Comparison of ENCODE assay signal across 8 cellular contexts in genomic region chr16:2673066-2673999, GRCh38. TPM values are rescaled to one million over a fixed set of nuclear protein-coding genes. Genes with fewer than 3 reads are reported as not detected.
A peak's percentile ranks its signal among the peaks of the same experiment; 100 is the strongest.
DNase-seq lines count a peak whose midpoint lies in the region; ATAC-seq, FAIRE-seq and TF ChIP-seq lines count a peak whose summit lies in the region.

No MANE protein-coding gene starts in this region.

- peaks cover 30% of the 10 kb centered on the region for H3K4me1 Mint-ChIP-seq in activated T-helper 2 cell treated with anti-CD3 and anti-CD28 coated beads, Interferon-gamma antibody, Interleukin-2, Interleukin-4, amounts not matched to agents 10 μg/mL and 5 μg/mL and 100 μg/mL, durations not matched to agents 14 hours and 24 hours and 36 hours (ENCODE audit: low read depth)
- H3K4me1 Mint-ChIP-seq in nephron: peaks cover 26% of the 10 kb centered on the region

- no peaks in the 10 kb centered on the region for H3K9me3 Mint-ChIP-seq in activated T-helper 2 cell treated with anti-CD3 and anti-CD28 coated beads, Interferon-gamma antibody, Interleukin-2, Interleukin-4, amounts not matched to agents 10 μg/mL and 5 μg/mL and 100 μg/mL, durations not matched to agents 14 hours and 24 hours and 36 hours
- no peaks in the 10 kb centered on the region for H3K9me3 Mint-ChIP-seq in nephron

- ATAC-seq in stimulated activated naive CD8-positive, alpha-beta T cell treated with anti-CD3 and anti-CD28 coated beads, Interleukin-15, Interleukin-2, amounts not matched to agents 100 U/mL and 50 U/mL, for 24 hours: peak; percentile 97

- H3K4me3 Mint-ChIP-seq in activated T-helper 2 cell treated with anti-CD3 and anti-CD28 coated beads, Interferon-gamma antibody, Interleukin-2, Interleukin-4, amounts not matched to agents 10 μg/mL and 5 μg/mL and 100 μg/mL, durations not matched to agents 14 hours and 24 hours and 36 hours (ENCODE audit: low read depth): peak overlapping the region; percentile 82
- peak overlapping the region; percentile 78 to 88 (median 83) for H3K4me3 Mint-ChIP-seq in nephron

- H3K27me3 Mint-ChIP-seq in activated T-helper 2 cell treated with anti-CD3 and anti-CD28 coated beads, Interferon-gamma antibody, Interleukin-2, Interleukin-4, amounts not matched to agents 10 μg/mL and 5 μg/mL and 100 μg/mL, durations not matched to agents 14 hours and 24 hours and 36 hours (ENCODE audit: low read depth): no peaks in the 10 kb centered on the region
- H3K27me3 Mint-ChIP-seq in nephron (ENCODE audit: low read depth): no peaks in the 10 kb centered on the region

- H3K27ac Mint-ChIP-seq in activated T-helper 2 cell treated with anti-CD3 and anti-CD28 coated beads, Interferon-gamma antibody, Interleukin-2, Interleukin-4, amounts not matched to agents 10 μg/mL and 5 μg/mL and 100 μg/mL, durations not matched to agents 14 hours and 24 hours and 36 hours: peak overlapping the region; percentile 71
- H3K27ac Mint-ChIP-seq in nephron: peak overlapping the region in 1 of 3 experiments; percentile 46

- peaks cover 41% of the 10 kb centered on the region for H3K36me3 Mint-ChIP-seq in activated T-helper 2 cell treated with anti-CD3 and anti-CD28 coated beads, Interferon-gamma antibody, Interleukin-2, Interleukin-4, amounts not matched to agents 10 μg/mL and 5 μg/mL and 100 μg/mL, durations not matched to agents 14 hours and 24 hours and 36 hours (ENCODE audit: low read depth)
- H3K36me3 Mint-ChIP-seq in nephron (ENCODE audit: low read depth): peaks cover 13% of the 10 kb centered on the region

- DNase-seq in EH (ENCODE audit: low read depth) (peak; percentile 95), H54 (ENCODE audit: insufficient read length, low spot score) (peak; percentile 84), LoVo (ENCODE audit: low spot score) (peak; percentile 93), RPMI8226 (peak; percentile 98), fibroblast of peridontal ligament (ENCODE audit: extremely low read depth) (peak; percentile 83)
- DNase-seq in activated T-helper 2 cell treated with anti-CD3 and anti-CD28 coated beads, Interferon-gamma antibody, Interleukin-2, Interleukin-4, amounts not matched to agents 10 μg/mL and 5 μg/mL and 100 μg/mL, durations not matched to agents 14 hours and 24 hours and 36 hours (ENCODE audit: low spot score): peak; percentile 94
- peak; percentile 95 for DNase-seq in stimulated activated naive CD8-positive, alpha-beta T cell treated with anti-CD3 and anti-CD28 coated beads, Interleukin-15, Interleukin-2, amounts not matched to agents 100 U/mL and 50 U/mL, for 24 hours

- intact Hi-C loops in activated T-helper 2 cell treated with anti-CD3 and anti-CD28 coated beads, Interferon-gamma antibody, Interleukin-2, Interleukin-4, amounts not matched to agents 10 μg/mL and 5 μg/mL and 100 μg/mL, durations not matched to agents 14 hours and 24 hours and 36 hours (cut with micrococcal nuclease): loop anchor here (2.0 kb wide), 1 partner anchor 79 kb away; the partner anchor contains the start of gene SRRM2

- no peak for FAIRE-seq in H54 (lab: Jason Lieb, UNC)

- peak; percentile 86 for TF ChIP-seq POLR2A in H54 (IDR thresholded peaks at IDR 0.05; ENCODE audit: low read depth, low read length)

- no peak for TF ChIP-seq CTCF in nephron (IDR thresholded peaks at IDR 0.05; ENCODE audit: unreplicated experiment in 3 of 3)

RNA-seq across cellular contexts. Expression of gene KCTD5, which starts 9.0 kb away (rescaled TPM):
- total RNA-seq in activated T-helper 2 cell treated with anti-CD3 and anti-CD28 coated beads, Interferon-gamma antibody, Interleukin-2, Interleukin-4, amounts not matched to agents 10 μg/mL and 5 μg/mL and 100 μg/mL, durations not matched to agents 14 hours and 24 hours and 36 hours: 65.5 and 68.5 TPM in 2 replicates

RNA-seq across cellular contexts. Expression of gene PRSS27, which starts 46.7 kb away (rescaled TPM):
- total RNA-seq in activated T-helper 2 cell treated with anti-CD3 and anti-CD28 coated beads, Interferon-gamma antibody, Interleukin-2, Interleukin-4, amounts not matched to agents 10 μg/mL and 5 μg/mL and 100 μg/mL, durations not matched to agents 14 hours and 24 hours and 36 hours: 1.8 and 2.1 TPM in 2 replicates

Comparison
In these comparisons a context has a peak if more than half of its experiments do, and no peak if none do; other contexts are left out.
1. Peak in every context shown above with its lines: DNase-seq and ATAC-seq.